8 cellular contexts compared by ENCODE assay signal in genomic region chr4:121072080-121072835, GRCh38. TPM values are rescaled to one million over a fixed set of nuclear protein-coding genes. Genes with fewer than 3 reads are reported as not detected.
DNase-seq lines count a peak whose midpoint lies in the region; ATAC-seq lines count a peak whose summit lies in the region.

NDNF (minus strand) TSS chr4:121072535; CDS start chr4:121045837, 26,698 bp downstream.

- no peaks in the 10 kb centered on the region for H3K9me3 ChIP-seq in ectodermal cell (ENCODE audit: control insufficient read depth, low read length)

- peaks cover 37% of the 10 kb centered on the region for H3K27me3 Mint-ChIP-seq in memory B cell

- no peaks in the 10 kb centered on the region for H3K9me3 Mint-ChIP-seq in memory B cell

- peaks cover 12% of the 10 kb centered on the region for H3K4me1 Mint-ChIP-seq in memory B cell

- H3K27ac Mint-ChIP-seq in memory B cell = no peak within 1 kb of the TSS

- DNase-seq in Caki2 (ENCODE audit: low read depth) = peak; percentile 53
- peak; percentile 38 to 42 for DNase-seq in activated CD4-positive, alpha-beta T cell treated with anti-CD3 and anti-CD28 coated beads for 4 hours
- no peak for DNase-seq in memory B cell (ENCODE audit: low spot score in 2 of 2)
- peak; percentile 64 for DNase-seq in stimulated activated CD8-positive, alpha-beta memory T cell treated with anti-CD3 and anti-CD28 coated beads, Interleukin-4, amount 100 ng/mL, for 48 hours
- DNase-seq in foreskin melanocyte = no peak

- H3K4me1 ChIP-seq in ectodermal cell (ENCODE audit: control insufficient read depth, insufficient read depth, low read length) = no peaks in the 10 kb centered on the region

- peak within 1 kb of the TSS; percentile 69 for H3K4me3 Mint-ChIP-seq in memory B cell

- peak; percentile 53 for ATAC-seq in HG03439 (IDR thresholded peaks at IDR 0.05; ENCODE audit: unreplicated experiment)
- ATAC-seq in memory B cell (ENCODE audit: low read depth) = peak; percentile 37
- no peak for ATAC-seq in HG02763 (IDR thresholded peaks at IDR 0.05; ENCODE audit: unreplicated experiment)

- in situ Hi-C loops in Caki2 (cut with HindIII; ENCODE audit: low pct_unique_long_range_greater_than_20kb, low sequenced_read_pairs) = no loop called here

- peak within 1 kb of the TSS; percentile 53 for H3K4me3 ChIP-seq in ectodermal cell (ENCODE audit: insufficient read depth, low read depth, low read length)

- no peak within 1 kb of the TSS for H3K27ac ChIP-seq in ectodermal cell (ENCODE audit: insufficient read depth, low read depth, low read length, poor library complexity, severe bottlenecking)

- peaks cover 46% of the 10 kb centered on the region for H3K27me3 ChIP-seq in ectodermal cell (ENCODE audit: control insufficient read depth, insufficient read depth, low read length, poor library complexity, severe bottlenecking)

- H3K36me3 ChIP-seq in ectodermal cell (ENCODE audit: control insufficient read depth, insufficient read depth, low read length) = no peaks in the 10 kb centered on the region

- H3K36me3 Mint-ChIP-seq in memory B cell = no peaks in the 10 kb centered on the region

- 0% methylated on average over 65 to 66 of the region's 70 CpGs for WGBS in ectodermal cell, 2 experiments

RNA-seq across cellular contexts. Expression of gene NDNF, which starts in this region (rescaled TPM):
- total RNA-seq in Caki2 (2014; rRNA removed; shearing (Covaris generic); ENCODE audit: low replicate concordance) = 2.0 and 2.1 TPM in 2 replicates
- polyA plus RNA-seq in ectodermal cell (2013, experiment 1 of 4) = 11.1 TPM
- polyA plus RNA-seq in ectodermal cell (2013, experiment 2 of 4) = 10.8 TPM
- 14.1 TPM for polyA plus RNA-seq in ectodermal cell (2013, experiment 3 of 4)
- 14.1 TPM for polyA plus RNA-seq in ectodermal cell (2013, experiment 4 of 4)

Comparison
In these comparisons a context has a peak if more than half of its experiments do, and no peak if none do; other contexts are left out.
1. DNase-seq: peak in Caki2 (single experiment), activated CD4-positive, alpha-beta T cell treated with anti-CD3 and anti-CD28 coated beads for 4 hours (2 of 2) and stimulated activated CD8-positive, alpha-beta memory T cell treated with anti-CD3 and anti-CD28 coated beads, Interleukin-4, amount 100 ng/mL, for 48 hours (single experiment); none in memory B cell (0 of 2) and foreskin melanocyte (single experiment).